1 cellular context compared by ENCODE assay signal in genomic region chr10:63458177-63458576, GRCh38.
TF ChIP-seq lines count a peak whose summit lies in the region.

No MANE protein-coding gene starts in this region.

TF ChIP-seq in HEK293, 187 proteins besides CTCF, POLR2A, EP300 and RAD21 (continued from another document):
- peak; percentile 67; the same call in 1 of the 2 replicates for TF ChIP-seq ZNF18 (tag by site-specific recombination; IDR thresholded peaks at IDR 0.05)
- TF ChIP-seq ZNF501 (tag by site-specific recombination; IDR thresholded peaks at IDR 0.05) = no peak
- no peak for TF ChIP-seq ZNF571 (tag by site-specific recombination; IDR thresholded peaks at IDR 0.05)
- no peak for TF ChIP-seq ATF2 (tag by site-specific recombination; IDR thresholded peaks at IDR 0.05; ENCODE audit: low read depth)
- TF ChIP-seq ZNF146 (tag by site-specific recombination; IDR thresholded peaks at IDR 0.05) = no peak
- TF ChIP-seq YY2 (tag by site-specific recombination; IDR thresholded peaks at IDR 0.05) = no peak
- TF ChIP-seq WT1 (tag by site-specific recombination; IDR thresholded peaks at IDR 0.05) = no peak
